Comparison of ENCODE assay signal across 8 cellular contexts in genomic region chr1:35715568-35716002, GRCh38. TPM values are rescaled to one million over a fixed set of nuclear protein-coding genes. Genes with fewer than 3 reads are reported as not detected.
DNase-seq lines count a peak whose midpoint lies in the region; ATAC-seq and TF ChIP-seq lines count a peak whose summit lies in the region.

No MANE protein-coding gene starts in this region.

- H3K36me3 Mint-ChIP-seq in activated CD4-positive, alpha-beta memory T cell treated with anti-CD3 and anti-CD28 coated beads for 36 hours: peaks cover 15% of the 10 kb centered on the region

- peak overlapping the region in 53 of 59 donors; percentile 18 to 98 (median 87) for H3K27ac ChIP-seq in dorsolateral prefrontal cortex
- H3K27ac ChIP-seq in mesendoderm (ENCODE audit: low read depth, low read length): no peak overlapping the region

- no peak overlapping the region for H4K5ac ChIP-seq in mesendoderm (ENCODE audit: low read length)

- H3K79me1 ChIP-seq in mesendoderm (ENCODE audit: low read length): peaks cover 15% of the 10 kb centered on the region

- H3K9me3 Mint-ChIP-seq in activated CD4-positive, alpha-beta memory T cell treated with anti-CD3 and anti-CD28 coated beads for 36 hours: no peaks in the 10 kb centered on the region

- H2BK120ac ChIP-seq in mesendoderm (ENCODE audit: low read depth, low read length): no peak overlapping the region

- no peak overlapping the region for H3K27ac Mint-ChIP-seq in activated CD4-positive, alpha-beta memory T cell treated with anti-CD3 and anti-CD28 coated beads for 36 hours

- H3K56ac ChIP-seq in mesendoderm (ENCODE audit: low read length): no peak overlapping the region

- intact Hi-C loops in activated CD4-positive, alpha-beta memory T cell treated with anti-CD3 and anti-CD28 coated beads for 36 hours (cut with micrococcal nuclease): loop anchor here (1.0 to 5.0 kb wide), 3 partner anchors 146 to 523 kb away; partner anchors contain the start of gene SFPQ
- intact Hi-C loops in dorsolateral prefrontal cortex (cut with DNase I): loop anchor here in 1 of 2 donors (2.0 to 10.0 kb wide), 2 partner anchors 59 to 75 kb away; partner anchors contain the start of gene PSMB2

- peak; percentile 39 for ATAC-seq in HG03196 (IDR thresholded peaks at IDR 0.05; ENCODE audit: unreplicated experiment)
- ATAC-seq in omental fat pad (ENCODE audit: low FRiP score): no peak

- H2AK5ac ChIP-seq in mesendoderm (ENCODE audit: low read length): no peak overlapping the region

- peaks cover 32% of the 10 kb centered on the region for H3K4me1 Mint-ChIP-seq in activated CD4-positive, alpha-beta memory T cell treated with anti-CD3 and anti-CD28 coated beads for 36 hours (ENCODE audit: low read depth)

- no peak overlapping the region for H3K4ac ChIP-seq in mesendoderm (ENCODE audit: low read depth, low read length)

- H2BK15ac ChIP-seq in mesendoderm (replicated peaks; ENCODE audit: low read depth): no peak overlapping the region

- no peak overlapping the region for H3K4me3 Mint-ChIP-seq in activated CD4-positive, alpha-beta memory T cell treated with anti-CD3 and anti-CD28 coated beads for 36 hours

- CTCF ChIA-PET in activated CD4-positive, alpha-beta memory T cell treated with anti-CD3 and anti-CD28 coated beads for 36 hours (lab: Charles Lee): interaction anchor here (0.6 to 5.6 kb wide), 58 partner anchors 9 to 731 kb away, joined by 3 to 96 read pairs (median 4); partner anchors contain the start of genes CLSPN, PSMB2, TFAP2E and TMEM35B

- POLR2A ChIA-PET in activated CD4-positive, alpha-beta memory T cell treated with anti-CD3 and anti-CD28 coated beads for 36 hours (lab: Charles Lee): interaction anchor here (0.6 to 1.9 kb wide), 5 partner anchors 8 to 151 kb away, joined by 3 to 6 read pairs (median 4); partner anchors contain the start of genes CLSPN and TFAP2E

- no CpG with 5 or more reads among the region's 15 CpGs for WGBS in mesendoderm (ENCODE audit: extremely low coverage, insufficient coverage, low lambda C conversion rate)

- H3K4me2 ChIP-seq in mesendoderm (ENCODE audit: low read length): no peak overlapping the region

- peaks cover 2% of the 10 kb centered on the region for H3K79me2 ChIP-seq in mesendoderm (ENCODE audit: control insufficient read depth, insufficient read depth, low read length)

- H3K4me1 ChIP-seq in mesendoderm (ENCODE audit: control insufficient read depth, low read depth, low read length): peaks cover 5% of the 10 kb centered on the region

- H3K18ac ChIP-seq in mesendoderm (ENCODE audit: low read length): no peak overlapping the region

- DNase-seq in EH (ENCODE audit: low read depth): peak; percentile 75
- DNase-seq in NCI-H82 (lab: John Stamatoyannopoulos, UW): peak; percentile 91
- DNase-seq in activated CD4-positive, alpha-beta memory T cell treated with anti-CD3 and anti-CD28 coated beads for 36 hours: peak; percentile 86
- peak; percentile 69 to 86 (median 78) for DNase-seq in dorsolateral prefrontal cortex
- DNase-seq in mesendoderm: peak; percentile 86
- peak; percentile 58 to 64 for DNase-seq in stimulated activated CD8-positive, alpha-beta memory T cell treated with anti-CD3 and anti-CD28 coated beads, Interleukin-2, amount 100 ng/mL, for 48 hours (ENCODE audit: low read depth in 2 of 2)
- no peak for DNase-seq in omental fat pad (ENCODE audit: low spot score)

- H3K9ac ChIP-seq in mesendoderm (ENCODE audit: low read length): no peak overlapping the region

- H3K27me3 ChIP-seq in dorsolateral prefrontal cortex: no peaks in the 10 kb centered on the region
- H3K27me3 ChIP-seq in mesendoderm (ENCODE audit: insufficient read depth, low read length, poor library complexity): no peaks in the 10 kb centered on the region

- no peak overlapping the region for H3K23ac ChIP-seq in mesendoderm (ENCODE audit: low read length)

- TF ChIP-seq CTCF in dorsolateral prefrontal cortex (IDR thresholded peaks at IDR 0.05 in 54 of 56, conservative IDR thresholded peaks at IDR 0.05 in 2 of 56; ENCODE audit: low read depth in 1 of 56, partially characterized antibody in 56 of 56) (peak; percentile 71 to 95 (median 86)), omental fat pad (IDR thresholded peaks at IDR 0.05) (no peak)

- no peak overlapping the region for H4K8ac ChIP-seq in mesendoderm (ENCODE audit: low read depth, low read length)

- H3K36me3 ChIP-seq in mesendoderm (ENCODE audit: control insufficient read depth, insufficient read depth, low read length): peaks cover 6% of the 10 kb centered on the region

- H3K27me3 Mint-ChIP-seq in activated CD4-positive, alpha-beta memory T cell treated with anti-CD3 and anti-CD28 coated beads for 36 hours: no peaks in the 10 kb centered on the region

- H2BK5ac ChIP-seq in mesendoderm (ENCODE audit: low read length): no peak overlapping the region

- H3K4me3 ChIP-seq in dorsolateral prefrontal cortex: peak overlapping the region in 57 of 59 donors; percentile 5 to 99 (median 90)
- H3K4me3 ChIP-seq in mesendoderm (ENCODE audit: low read length): no peak overlapping the region

RNA-seq across cellular contexts. Expression of gene C1orf216, which starts 3.1 kb away (rescaled TPM):
- 10 to 100 TPM; 11.2 to 11.6 TPM for total RNA-seq in activated CD4-positive, alpha-beta memory T cell treated with anti-CD3 and anti-CD28 coated beads for 36 hours
- total RNA-seq in dorsolateral prefrontal cortex (100 to 1,000 TPM in 21 of 120 experiments, 10 to 100 TPM in 99; 32.9 to 119 (median 83.6) TPM), omental fat pad (10 to 100 TPM in 3 of 4 donors, 1 to 10 TPM in 1; 9.6 to 28.8 (median 15.5) TPM)
- polyA plus RNA-seq in mesendoderm (2013, experiment 1 of 2): 4.8 TPM
- polyA plus RNA-seq in mesendoderm (2013, experiment 2 of 2): 4.9 TPM

RNA-seq across cellular contexts. Expression of gene CLSPN, which starts 54.2 kb away (rescaled TPM):
- 10 to 100 TPM; 49.9 to 55.1 TPM for total RNA-seq in activated CD4-positive, alpha-beta memory T cell treated with anti-CD3 and anti-CD28 coated beads for 36 hours
- 1 to 10 TPM in 108 of 120 experiments, under 1 TPM in 12; 0.48 to 6.7 (median 2.4) TPM for total RNA-seq in dorsolateral prefrontal cortex
- polyA plus RNA-seq in mesendoderm (2013, experiment 1 of 2): 34.1 TPM
- 33.7 TPM for polyA plus RNA-seq in mesendoderm (2013, experiment 2 of 2)
- total RNA-seq in omental fat pad: 1 to 10 TPM in 1 of 4 donors, under 1 TPM in 3; 0.13 to 2.3 (median 0.50) TPM

Comparison
In these comparisons a context has a peak if more than half of its experiments do, and no peak if none do; other contexts are left out.
1. CTCF ChIP-seq: peak in dorsolateral prefrontal cortex (56 of 56); none in omental fat pad (0 of 3).
2. RNA of gene CLSPN, which starts 54.2 kb away (total RNA-seq): 49.9 to 55.1 TPM in activated CD4-positive, alpha-beta memory T cell treated with anti-CD3 and anti-CD28 coated beads for 36 hours; 0.48 to 6.7 TPM in dorsolateral prefrontal cortex and 0.13 to 2.3 TPM in omental fat pad; every median in the first group is over 4 times any median in the second.